ENCODE assay signal across 8 cellular contexts in genomic region chr1:149917590-149918144, GRCh38. TPM values are rescaled to one million over a fixed set of nuclear protein-coding genes. Genes with fewer than 3 reads are reported as not detected.
DNase-seq lines count a peak whose midpoint lies in the region; ATAC-seq and TF ChIP-seq lines count a peak whose summit lies in the region.

SV2A (minus strand) TSS chr1:149917844; CDS start chr1:149913840, 4,004 bp downstream.

- TF ChIP-seq POLR2A in Peyer's patch (IDR thresholded peaks at IDR 0.05): no peak

- H3K27ac ChIP-seq in AG04450 (ENCODE audit: low read depth, low read length) (no peak within 1 kb of the TSS), Peyer's patch (peak within 1 kb of the TSS in 1 of 4 donors; percentile 31)

- H3K27me3 ChIP-seq in AG04450 (ENCODE audit: control insufficient read depth, insufficient read depth, low read length) (no peaks in the 10 kb centered on the region), Peyer's patch (no peaks in the 10 kb centered on the region)

- DNase-seq in AG04450 (ENCODE audit: low read depth, low spot score) (no peak), HEK293T (ENCODE audit: extremely low spot score) (peak; percentile 68), Peyer's patch (peak in 2 of 3 donors; percentile 25 to 67), left ventricle myocardium superior (peak; percentile 40), putamen (ENCODE audit: low spot score) (peak; percentile 78), GM13977 (ENCODE audit: low spot score) (no peak)
- DNase-seq in activated naive CD8-positive, alpha-beta T cell treated with anti-CD3 and anti-CD28 coated beads, Interleukin-2, amount 10 ng/mL, durations not matched to agents 7 days and 5 days: peak; percentile 64

- H3K36me3 ChIP-seq in Peyer's patch: peaks cover 0 to 6% (median 0%) of the 10 kb centered on the region in 3 donors

- H3K4me1 Mint-ChIP-seq in activated naive CD8-positive, alpha-beta T cell treated with anti-CD3 and anti-CD28 coated beads, Interleukin-2, amount 10 ng/mL, durations not matched to agents 7 days and 5 days: peaks cover 42% of the 10 kb centered on the region

- TF ChIP-seq CTCF in AG04450 (IDR thresholded peaks at IDR 0.05; ENCODE audit: low read depth, low read length) (no peak), Peyer's patch (IDR thresholded peaks at IDR 0.05) (no peak), GM13977 (IDR thresholded peaks at IDR 0.05; ENCODE audit: extremely low read depth, insufficient read depth, missing control alignments) (no peak)

- in situ Hi-C loops in GM13977 (cut with MboI; ENCODE audit: low pct_unique_long_range_greater_than_20kb, low sequenced_read_pairs, unreplicated experiment): no loop called here

- H3K9me3 Mint-ChIP-seq in activated naive CD8-positive, alpha-beta T cell treated with anti-CD3 and anti-CD28 coated beads, Interleukin-2, amount 10 ng/mL, durations not matched to agents 7 days and 5 days: no peaks in the 10 kb centered on the region

- peaks cover 0 to 12% (median 4%) of the 10 kb centered on the region in 4 donors for H3K4me1 ChIP-seq in Peyer's patch

- CTCF ChIA-PET in AG04450 (lab: Charles Lee): no interaction called here
- CTCF ChIA-PET in HEK293T (lab: Yijun Ruan, JAX): no interaction called here

- peak within 1 kb of the TSS; percentile 88 for H3K4me3 ChIP-seq in AG04450 (ENCODE audit: low read depth, low read length)
- peak within 1 kb of the TSS; percentile 29 to 53 (median 48) for H3K4me3 ChIP-seq in Peyer's patch

- peak; percentile 74 for ATAC-seq in activated naive CD8-positive, alpha-beta T cell treated with anti-CD3 and anti-CD28 coated beads, Interleukin-2, amount 10 ng/mL, durations not matched to agents 7 days and 5 days (ENCODE audit: low read depth)
- ATAC-seq in left ventricle myocardium superior (peak; percentile 76), HG03469 (IDR thresholded peaks at IDR 0.05; ENCODE audit: unreplicated experiment) (no peak)

- H3K4me3 Mint-ChIP-seq in activated naive CD8-positive, alpha-beta T cell treated with anti-CD3 and anti-CD28 coated beads, Interleukin-2, amount 10 ng/mL, durations not matched to agents 7 days and 5 days: peak within 1 kb of the TSS; percentile 96

- intact Hi-C loops in left ventricle myocardium superior (cut with micrococcal nuclease): no loop called here

- H3K9me3 ChIP-seq in AG04450 (ENCODE audit: control insufficient read depth, insufficient read depth, low read length) (no peaks in the 10 kb centered on the region), Peyer's patch (no peaks in the 10 kb centered on the region)

- H3K27ac Mint-ChIP-seq in activated naive CD8-positive, alpha-beta T cell treated with anti-CD3 and anti-CD28 coated beads, Interleukin-2, amount 10 ng/mL, durations not matched to agents 7 days and 5 days: peak within 1 kb of the TSS; percentile 91

- H3K36me3 Mint-ChIP-seq in activated naive CD8-positive, alpha-beta T cell treated with anti-CD3 and anti-CD28 coated beads, Interleukin-2, amount 10 ng/mL, durations not matched to agents 7 days and 5 days: peaks cover 20% of the 10 kb centered on the region

- POLR2A ChIA-PET in AG04450 (lab: Yijun Ruan, JAX) (interaction anchor here (0.8 kb wide), 1 partner anchor 21 kb away, joined by 4 read pairs; no protein-coding TSS in a partner anchor), HEK293T (lab: Yijun Ruan, JAX) (interaction anchor here (0.6 to 1.3 kb wide), 6 partner anchors 10 to 611 kb away, joined by 3 to 7 read pairs (median 3); partner anchors contain the start of gene SF3B4)
- POLR2A ChIA-PET in activated naive CD8-positive, alpha-beta T cell treated with anti-CD3 and anti-CD28 coated beads, Interleukin-2, amount 10 ng/mL, durations not matched to agents 7 days and 5 days (lab: Charles Lee): interaction anchor here (1.9 to 3.2 kb wide), 3 partner anchors 10 to 30 kb away, joined by 12 to 19 read pairs (median 14); partner anchors contain the start of gene SF3B4

- no peaks in the 10 kb centered on the region for H3K27me3 Mint-ChIP-seq in activated naive CD8-positive, alpha-beta T cell treated with anti-CD3 and anti-CD28 coated beads, Interleukin-2, amount 10 ng/mL, durations not matched to agents 7 days and 5 days

TF ChIP-seq in HEK293T, 16 proteins besides CTCF, POLR2A, EP300 and RAD21:
- no peak for TF ChIP-seq TARDBP (IDR thresholded peaks at IDR 0.05)
- no peak for TF ChIP-seq FOXM1 (IDR thresholded peaks at IDR 0.05; ENCODE audit: borderline replicate concordance)
- no peak for TF ChIP-seq NFRKB (IDR thresholded peaks at IDR 0.05)
- no peak for TF ChIP-seq BHLHE40 (IDR thresholded peaks at IDR 0.05; ENCODE audit: borderline replicate concordance)

RNA-seq across cellular contexts. Expression of gene SV2A, which starts in this region (rescaled TPM):
- 25.8 and 27.3 TPM in 2 replicates for polyA plus RNA-seq in AG04450 (2011; rRNA removed)
- 48.2 and 54.4 TPM in 2 replicates for polyA minus RNA-seq in AG04450 (2011; rRNA and poly(A)+ RNA removed)
- total RNA-seq in Peyer's patch (1 to 10 TPM in 3 of 4 donors, under 1 TPM in 1; 0.70 to 3.3 (median 2.2) TPM), left ventricle myocardium superior (0.22 TPM)
- 10 to 100 TPM; 23.9 to 27.5 TPM for total RNA-seq in activated naive CD8-positive, alpha-beta T cell treated with anti-CD3 and anti-CD28 coated beads, Interleukin-2, amount 10 ng/mL, durations not matched to agents 7 days and 5 days

Comparison
In these comparisons a context has a peak if more than half of its experiments do, and no peak if none do; other contexts are left out.
1. RNA of gene SV2A (total RNA-seq): 23.9 to 27.5 TPM in activated naive CD8-positive, alpha-beta T cell treated with anti-CD3 and anti-CD28 coated beads, Interleukin-2, amount 10 ng/mL, durations not matched to agents 7 days and 5 days; 0.70 to 3.3 TPM in Peyer's patch and 0.22 TPM in left ventricle myocardium superior (single experiment); every median in the first group is over 4 times any median in the second.
2. Peak in DNase-seq and ATAC-seq in left ventricle myocardium superior; RNA of the gene not detected or under 1 TPM.
3. DNase-seq: peak in HEK293T (single experiment), Peyer's patch (2 of 3), activated naive CD8-positive, alpha-beta T cell treated with anti-CD3 and anti-CD28 coated beads, Interleukin-2, amount 10 ng/mL, durations not matched to agents 7 days and 5 days (single experiment) and putamen (single experiment); none in AG04450 (single experiment) and GM13977 (single experiment).